In the genomic region with DNA sequence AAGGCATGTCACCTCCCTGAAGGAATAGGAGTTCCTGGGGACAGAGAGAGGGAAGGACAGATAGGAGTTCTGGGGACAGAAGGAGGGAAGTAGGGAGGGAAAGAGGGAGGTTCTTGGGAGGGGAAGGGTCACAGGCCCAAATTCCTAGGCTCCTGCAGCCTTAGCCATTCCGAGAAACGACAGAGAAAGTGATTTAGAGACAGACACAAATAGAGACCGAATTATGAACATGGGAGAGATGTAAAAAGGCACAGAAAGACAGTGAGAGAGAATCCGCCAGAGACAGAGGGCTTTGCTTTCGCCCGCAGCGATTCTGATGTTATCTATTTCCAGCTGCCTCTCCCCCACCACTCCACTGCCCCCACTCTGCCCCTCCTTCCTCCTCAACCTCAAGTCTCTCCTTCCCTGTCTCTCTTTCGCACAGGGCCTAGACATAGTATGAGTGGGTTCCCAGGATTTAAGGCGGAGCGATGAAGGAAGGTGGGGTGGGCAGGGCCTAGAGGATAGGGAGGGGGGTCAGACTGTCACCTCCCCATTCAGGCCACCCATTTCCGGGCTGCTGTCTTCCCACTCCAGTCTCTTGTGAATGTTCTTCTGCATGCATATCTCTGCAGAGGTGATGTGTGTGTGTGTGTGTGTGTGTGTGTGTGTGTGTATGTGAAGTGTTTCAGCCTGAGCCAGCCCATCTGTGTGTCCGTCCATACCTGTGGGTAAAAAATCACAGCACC, we compare ENCODE assay signal across 1 cellular context.
TF ChIP-seq lines count a peak whose summit lies in the region.

No MANE protein-coding gene starts in this region.

TF ChIP-seq in HEK293, 187 proteins besides CTCF, POLR2A, EP300 and RAD21 (continued from another document):
- TF ChIP-seq, protein P1, sequence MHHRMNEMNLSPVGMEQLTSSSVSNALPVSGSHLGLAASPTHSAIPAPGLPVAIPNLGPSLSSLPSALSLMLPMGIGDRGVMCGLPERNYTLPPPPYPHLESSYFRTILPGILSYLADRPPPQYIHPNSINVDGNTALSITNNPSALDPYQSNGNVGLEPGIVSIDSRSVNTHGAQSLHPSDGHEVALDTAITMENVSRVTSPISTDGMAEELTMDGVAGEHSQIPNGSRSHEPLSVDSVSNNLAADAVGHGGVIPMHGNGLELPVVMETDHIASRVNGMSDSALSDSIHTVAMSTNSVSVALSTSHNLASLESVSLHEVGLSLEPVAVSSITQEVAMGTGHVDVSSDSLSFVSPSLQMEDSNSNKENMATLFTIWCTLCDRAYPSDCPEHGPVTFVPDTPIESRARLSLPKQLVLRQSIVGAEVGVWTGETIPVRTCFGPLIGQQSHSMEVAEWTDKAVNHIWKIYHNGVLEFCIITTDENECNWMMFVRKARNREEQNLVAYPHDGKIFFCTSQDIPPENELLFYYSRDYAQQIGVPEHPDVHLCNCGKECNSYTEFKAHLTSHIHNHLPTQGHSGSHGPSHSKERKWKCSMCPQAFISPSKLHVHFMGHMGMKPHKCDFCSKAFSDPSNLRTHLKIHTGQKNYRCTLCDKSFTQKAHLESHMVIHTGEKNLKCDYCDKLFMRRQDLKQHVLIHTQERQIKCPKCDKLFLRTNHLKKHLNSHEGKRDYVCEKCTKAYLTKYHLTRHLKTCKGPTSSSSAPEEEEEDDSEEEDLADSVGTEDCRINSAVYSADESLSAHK (tag by site-specific recombination; IDR thresholded peaks at IDR 0.05): no peak
- TF ChIP-seq, protein P2, sequence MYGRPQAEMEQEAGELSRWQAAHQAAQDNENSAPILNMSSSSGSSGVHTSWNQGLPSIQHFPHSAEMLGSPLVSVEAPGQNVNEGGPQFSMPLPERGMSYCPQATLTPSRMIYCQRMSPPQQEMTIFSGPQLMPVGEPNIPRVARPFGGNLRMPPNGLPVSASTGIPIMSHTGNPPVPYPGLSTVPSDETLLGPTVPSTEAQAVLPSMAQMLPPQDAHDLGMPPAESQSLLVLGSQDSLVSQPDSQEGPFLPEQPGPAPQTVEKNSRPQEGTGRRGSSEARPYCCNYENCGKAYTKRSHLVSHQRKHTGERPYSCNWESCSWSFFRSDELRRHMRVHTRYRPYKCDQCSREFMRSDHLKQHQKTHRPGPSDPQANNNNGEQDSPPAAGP (tag by site-specific recombination; IDR thresholded peaks at IDR 0.05): peak; percentile 68
- no peak for TF ChIP-seq ZNF10 (tag by site-specific recombination; IDR thresholded peaks at IDR 0.05)
- TF ChIP-seq WT1 (tag by site-specific recombination; IDR thresholded peaks at IDR 0.05): peak; percentile 72
- no peak for TF ChIP-seq ZNF121 (tag by site-specific recombination; IDR thresholded peaks at IDR 0.05)
- TF ChIP-seq, protein P3, sequence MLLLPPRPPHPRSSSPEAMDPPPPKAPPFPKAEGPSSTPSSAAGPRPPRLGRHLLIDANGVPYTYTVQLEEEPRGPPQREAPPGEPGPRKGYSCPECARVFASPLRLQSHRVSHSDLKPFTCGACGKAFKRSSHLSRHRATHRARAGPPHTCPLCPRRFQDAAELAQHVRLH (tag by site-specific recombination; IDR thresholded peaks at IDR 0.05): no peak
- TF ChIP-seq ZNF623 (tag by site-specific recombination; IDR thresholded peaks at IDR 0.05): no peak
- TF ChIP-seq SP7 (tag by site-specific recombination; IDR thresholded peaks at IDR 0.05): 0 out of 2 replicates have a peak, but pooled peaks have one; percentile 11
- TF ChIP-seq, protein P4, sequence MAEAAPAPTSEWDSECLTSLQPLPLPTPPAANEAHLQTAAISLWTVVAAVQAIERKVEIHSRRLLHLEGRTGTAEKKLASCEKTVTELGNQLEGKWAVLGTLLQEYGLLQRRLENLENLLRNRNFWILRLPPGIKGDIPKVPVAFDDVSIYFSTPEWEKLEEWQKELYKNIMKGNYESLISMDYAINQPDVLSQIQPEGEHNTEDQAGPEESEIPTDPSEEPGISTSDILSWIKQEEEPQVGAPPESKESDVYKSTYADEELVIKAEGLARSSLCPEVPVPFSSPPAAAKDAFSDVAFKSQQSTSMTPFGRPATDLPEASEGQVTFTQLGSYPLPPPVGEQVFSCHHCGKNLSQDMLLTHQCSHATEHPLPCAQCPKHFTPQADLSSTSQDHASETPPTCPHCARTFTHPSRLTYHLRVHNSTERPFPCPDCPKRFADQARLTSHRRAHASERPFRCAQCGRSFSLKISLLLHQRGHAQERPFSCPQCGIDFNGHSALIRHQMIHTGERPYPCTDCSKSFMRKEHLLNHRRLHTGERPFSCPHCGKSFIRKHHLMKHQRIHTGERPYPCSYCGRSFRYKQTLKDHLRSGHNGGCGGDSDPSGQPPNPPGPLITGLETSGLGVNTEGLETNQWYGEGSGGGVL (tag by site-specific recombination; IDR thresholded peaks at IDR 0.05): peak; percentile 40; the same call in 1 of the 2 replicates
- TF ChIP-seq ZNF530 (tag by site-specific recombination; IDR thresholded peaks at IDR 0.05; ENCODE audit: low read depth): no peak
- TF ChIP-seq TRIM28 (IDR thresholded peaks at IDR 0.05; ENCODE audit: borderline replicate concordance, low read length): no peak
- no peak for TF ChIP-seq ZNF670 (tag by site-specific recombination; IDR thresholded peaks at IDR 0.05; ENCODE audit: low read depth)
- TF ChIP-seq ZNF658 (tag by site-specific recombination; IDR thresholded peaks at IDR 0.05): no peak
- TF ChIP-seq, protein P5, sequence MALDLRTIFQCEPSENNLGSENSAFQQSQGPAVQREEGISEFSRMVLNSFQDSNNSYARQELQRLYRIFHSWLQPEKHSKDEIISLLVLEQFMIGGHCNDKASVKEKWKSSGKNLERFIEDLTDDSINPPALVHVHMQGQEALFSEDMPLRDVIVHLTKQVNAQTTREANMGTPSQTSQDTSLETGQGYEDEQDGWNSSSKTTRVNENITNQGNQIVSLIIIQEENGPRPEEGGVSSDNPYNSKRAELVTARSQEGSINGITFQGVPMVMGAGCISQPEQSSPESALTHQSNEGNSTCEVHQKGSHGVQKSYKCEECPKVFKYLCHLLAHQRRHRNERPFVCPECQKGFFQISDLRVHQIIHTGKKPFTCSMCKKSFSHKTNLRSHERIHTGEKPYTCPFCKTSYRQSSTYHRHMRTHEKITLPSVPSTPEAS (tag by site-specific recombination; IDR thresholded peaks at IDR 0.05): peak; percentile 23; the same call in 1 of the 2 replicates
